ENCODE assay signal across 1 cellular context in the genomic region with DNA sequence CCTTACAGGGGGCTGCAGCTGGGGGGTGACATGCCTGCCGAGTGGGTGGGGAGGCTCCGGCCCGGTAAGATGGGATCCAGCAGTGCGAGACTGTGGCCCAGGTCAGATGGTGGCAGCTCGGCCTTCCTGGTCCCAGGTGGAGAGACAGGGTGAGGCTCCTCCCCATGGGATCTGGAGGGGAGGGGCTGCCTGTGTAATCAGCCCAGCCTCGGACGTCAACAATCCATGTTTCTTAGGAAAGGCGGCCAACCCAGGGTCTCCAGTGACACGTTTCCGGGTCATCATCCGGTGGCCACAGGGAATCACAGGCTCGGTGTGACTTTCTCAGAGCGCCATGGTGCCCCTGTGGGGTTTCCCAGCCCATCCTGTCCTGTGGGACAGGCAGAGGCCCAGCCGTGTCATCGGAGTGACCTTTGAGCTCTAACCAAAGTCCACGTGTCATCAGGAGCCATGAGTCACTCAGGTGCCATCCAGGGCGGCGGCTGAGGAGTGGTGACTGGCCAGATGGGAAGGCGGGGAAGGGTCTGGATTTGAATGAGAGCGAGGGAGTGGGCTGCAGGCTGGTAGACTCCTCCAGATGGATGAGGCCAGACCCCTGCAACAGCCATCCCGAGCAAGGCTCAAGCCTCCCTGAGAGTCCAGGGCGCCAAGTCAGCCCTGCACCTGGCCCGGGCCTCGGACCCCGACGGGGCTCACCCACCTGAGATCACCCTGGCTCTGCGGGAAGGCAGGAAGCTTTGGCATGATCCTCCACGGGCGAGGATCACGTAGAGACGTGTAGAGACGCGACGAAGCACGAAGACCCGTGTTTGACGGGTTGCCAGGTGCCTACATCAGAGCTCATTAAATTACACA.
A peak's percentile ranks its signal among the peaks of the same experiment; 100 is the strongest.
TF ChIP-seq lines count a peak whose summit lies in the region.

No MANE protein-coding gene starts in this region.

TF ChIP-seq in HepG2, 621 proteins besides CTCF, POLR2A, EP300 and RAD21 (continued from another document and continues in another):
- no peak; the same call in 1 of the 2 replicates for TF ChIP-seq ZNF589 (CRISPR knock-in tag; conservative IDR thresholded peaks at IDR 0.05)
- TF ChIP-seq ZNF644 (CRISPR knock-in tag; IDR thresholded peaks at IDR 0.05; ENCODE audit: low read depth) = peak; percentile 90
- no peak for TF ChIP-seq ZNF777 (CRISPR knock-in tag; IDR thresholded peaks at IDR 0.05)
- TF ChIP-seq TSC22D2 (CRISPR knock-in tag; IDR thresholded peaks at IDR 0.05; ENCODE audit: borderline replicate concordance) = 0 out of 2 replicates have a peak, but pooled peaks have one; percentile 42
- TF ChIP-seq ZBTB10 (CRISPR knock-in tag; IDR thresholded peaks at IDR 0.05; ENCODE audit: borderline replicate concordance) = 0 out of 2 replicates have a peak, but pooled peaks have one; percentile 66
- TF ChIP-seq ZNF746 (CRISPR knock-in tag; IDR thresholded peaks at IDR 0.05) = peak; percentile 92
- TF ChIP-seq HMGA1 (CRISPR knock-in tag; conservative IDR thresholded peaks at IDR 0.05) = no peak
- TF ChIP-seq THAP11 (CRISPR knock-in tag; IDR thresholded peaks at IDR 0.05) = peak; percentile 88
- no peak for TF ChIP-seq CHD4 (IDR thresholded peaks at IDR 0.05; ENCODE audit: borderline replicate concordance, low read length)
- TF ChIP-seq SYNCRIP (IDR thresholded peaks at IDR 0.05; ENCODE audit: insufficient read depth, low read depth, low read length) = no peak
- peak; percentile 79; the same call in 1 of the 2 replicates for TF ChIP-seq HINFP (CRISPR knock-in tag; IDR thresholded peaks at IDR 0.05; ENCODE audit: low read depth)
- peak; percentile 91 for TF ChIP-seq HNF1B (CRISPR knock-in tag; IDR thresholded peaks at IDR 0.05)
- TF ChIP-seq REL (CRISPR knock-in tag; conservative IDR thresholded peaks at IDR 0.05) = peak; percentile 61; the same call in 1 of the 2 replicates
- TF ChIP-seq ZNF326 (CRISPR knock-in tag; IDR thresholded peaks at IDR 0.05; ENCODE audit: borderline replicate concordance) = peak; percentile 68; the same call in 1 of the 2 replicates
- TF ChIP-seq PTBP1 (IDR thresholded peaks at IDR 0.05; ENCODE audit: low read depth, low read length, poor library complexity, severe bottlenecking) = no peak
- peak; percentile 85 for TF ChIP-seq RNF2 (conservative IDR thresholded peaks at IDR 0.05; ENCODE audit: low read depth)
- 0 out of 2 replicates have a peak, but pooled peaks have one; percentile 37 for TF ChIP-seq ONECUT2 (CRISPR knock-in tag; IDR thresholded peaks at IDR 0.05)
- TF ChIP-seq GATA4 (IDR thresholded peaks at IDR 0.05; ENCODE audit: borderline replicate concordance, low read depth) = 0 out of 2 replicates have a peak, but pooled peaks have one; percentile 44
- TF ChIP-seq ZNF317 (CRISPR knock-in tag; IDR thresholded peaks at IDR 0.05) = no peak; the same call in 1 of the 2 replicates
- peak; percentile 49; the same call in 1 of the 2 replicates for TF ChIP-seq SIX4 (CRISPR knock-in tag; IDR thresholded peaks at IDR 0.05)
- peak; percentile 79 for TF ChIP-seq PITX1 (CRISPR knock-in tag; IDR thresholded peaks at IDR 0.05)
- 0 out of 2 replicates have a peak, but pooled peaks have one; percentile 78 for TF ChIP-seq PCBP1 (IDR thresholded peaks at IDR 0.05; ENCODE audit: borderline replicate concordance, low read depth, low read length)
- peak; percentile 78 for TF ChIP-seq SRSF1 (optimal IDR thresholded peaks at IDR 0.05; ENCODE audit: low read depth, low read length)
- TF ChIP-seq ARNT2 (CRISPR knock-in tag; IDR thresholded peaks at IDR 0.05; ENCODE audit: low read depth) = no peak
- peak; percentile 88; the same call in 1 of the 2 replicates for TF ChIP-seq ZBTB20 (CRISPR knock-in tag; IDR thresholded peaks at IDR 0.05; ENCODE audit: borderline replicate concordance, low read depth)
- no peak for TF ChIP-seq SNAI1 (CRISPR knock-in tag; IDR thresholded peaks at IDR 0.05; ENCODE audit: borderline replicate concordance)
- TF ChIP-seq CBX5 (CRISPR knock-in tag; IDR thresholded peaks at IDR 0.05; ENCODE audit: borderline replicate concordance) = peak; percentile 60; the same call in 1 of the 2 replicates
- TF ChIP-seq, protein P1, sequence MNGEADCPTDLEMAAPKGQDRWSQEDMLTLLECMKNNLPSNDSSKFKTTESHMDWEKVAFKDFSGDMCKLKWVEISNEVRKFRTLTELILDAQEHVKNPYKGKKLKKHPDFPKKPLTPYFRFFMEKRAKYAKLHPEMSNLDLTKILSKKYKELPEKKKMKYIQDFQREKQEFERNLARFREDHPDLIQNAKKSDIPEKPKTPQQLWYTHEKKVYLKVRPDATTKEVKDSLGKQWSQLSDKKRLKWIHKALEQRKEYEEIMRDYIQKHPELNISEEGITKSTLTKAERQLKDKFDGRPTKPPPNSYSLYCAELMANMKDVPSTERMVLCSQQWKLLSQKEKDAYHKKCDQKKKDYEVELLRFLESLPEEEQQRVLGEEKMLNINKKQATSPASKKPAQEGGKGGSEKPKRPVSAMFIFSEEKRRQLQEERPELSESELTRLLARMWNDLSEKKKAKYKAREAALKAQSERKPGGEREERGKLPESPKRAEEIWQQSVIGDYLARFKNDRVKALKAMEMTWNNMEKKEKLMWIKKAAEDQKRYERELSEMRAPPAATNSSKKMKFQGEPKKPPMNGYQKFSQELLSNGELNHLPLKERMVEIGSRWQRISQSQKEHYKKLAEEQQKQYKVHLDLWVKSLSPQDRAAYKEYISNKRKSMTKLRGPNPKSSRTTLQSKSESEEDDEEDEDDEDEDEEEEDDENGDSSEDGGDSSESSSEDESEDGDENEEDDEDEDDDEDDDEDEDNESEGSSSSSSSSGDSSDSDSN (CRISPR knock-in tag; IDR thresholded peaks at IDR 0.05) = peak; percentile 75
- TF ChIP-seq KLF11 (CRISPR knock-in tag; IDR thresholded peaks at IDR 0.05) = peak; percentile 23; the same call in 1 of the 2 replicates
- peak; percentile 88 for TF ChIP-seq ZNF256 (CRISPR knock-in tag; conservative IDR thresholded peaks at IDR 0.05)
- peak; percentile 79 for TF ChIP-seq NR2F6 (IDR thresholded peaks at IDR 0.05)
- peak; percentile 89 for TF ChIP-seq NR2F6 (CRISPR knock-in tag; IDR thresholded peaks at IDR 0.05)
- TF ChIP-seq, protein P2, sequence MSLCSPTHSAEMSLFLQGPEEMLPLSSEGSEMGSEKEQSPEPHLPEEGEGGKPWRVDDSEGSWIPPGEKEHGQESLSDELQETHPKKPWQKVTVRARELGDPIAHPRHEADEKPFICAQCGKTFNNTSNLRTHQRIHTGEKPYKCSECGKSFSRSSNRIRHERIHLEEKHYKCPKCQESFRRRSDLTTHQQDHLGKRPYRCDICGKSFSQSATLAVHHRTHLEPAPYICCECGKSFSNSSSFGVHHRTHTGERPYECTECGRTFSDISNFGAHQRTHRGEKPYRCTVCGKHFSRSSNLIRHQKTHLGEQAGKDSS (CRISPR knock-in tag; IDR thresholded peaks at IDR 0.05; ENCODE audit: borderline replicate concordance, low read depth) = peak; percentile 87
- TF ChIP-seq ZGPAT (CRISPR knock-in tag; IDR thresholded peaks at IDR 0.05) = peak; percentile 87
- TF ChIP-seq ZNF350 (CRISPR knock-in tag; IDR thresholded peaks at IDR 0.05; ENCODE audit: borderline replicate concordance, low read depth) = peak; percentile 96
- TF ChIP-seq, protein P3, sequence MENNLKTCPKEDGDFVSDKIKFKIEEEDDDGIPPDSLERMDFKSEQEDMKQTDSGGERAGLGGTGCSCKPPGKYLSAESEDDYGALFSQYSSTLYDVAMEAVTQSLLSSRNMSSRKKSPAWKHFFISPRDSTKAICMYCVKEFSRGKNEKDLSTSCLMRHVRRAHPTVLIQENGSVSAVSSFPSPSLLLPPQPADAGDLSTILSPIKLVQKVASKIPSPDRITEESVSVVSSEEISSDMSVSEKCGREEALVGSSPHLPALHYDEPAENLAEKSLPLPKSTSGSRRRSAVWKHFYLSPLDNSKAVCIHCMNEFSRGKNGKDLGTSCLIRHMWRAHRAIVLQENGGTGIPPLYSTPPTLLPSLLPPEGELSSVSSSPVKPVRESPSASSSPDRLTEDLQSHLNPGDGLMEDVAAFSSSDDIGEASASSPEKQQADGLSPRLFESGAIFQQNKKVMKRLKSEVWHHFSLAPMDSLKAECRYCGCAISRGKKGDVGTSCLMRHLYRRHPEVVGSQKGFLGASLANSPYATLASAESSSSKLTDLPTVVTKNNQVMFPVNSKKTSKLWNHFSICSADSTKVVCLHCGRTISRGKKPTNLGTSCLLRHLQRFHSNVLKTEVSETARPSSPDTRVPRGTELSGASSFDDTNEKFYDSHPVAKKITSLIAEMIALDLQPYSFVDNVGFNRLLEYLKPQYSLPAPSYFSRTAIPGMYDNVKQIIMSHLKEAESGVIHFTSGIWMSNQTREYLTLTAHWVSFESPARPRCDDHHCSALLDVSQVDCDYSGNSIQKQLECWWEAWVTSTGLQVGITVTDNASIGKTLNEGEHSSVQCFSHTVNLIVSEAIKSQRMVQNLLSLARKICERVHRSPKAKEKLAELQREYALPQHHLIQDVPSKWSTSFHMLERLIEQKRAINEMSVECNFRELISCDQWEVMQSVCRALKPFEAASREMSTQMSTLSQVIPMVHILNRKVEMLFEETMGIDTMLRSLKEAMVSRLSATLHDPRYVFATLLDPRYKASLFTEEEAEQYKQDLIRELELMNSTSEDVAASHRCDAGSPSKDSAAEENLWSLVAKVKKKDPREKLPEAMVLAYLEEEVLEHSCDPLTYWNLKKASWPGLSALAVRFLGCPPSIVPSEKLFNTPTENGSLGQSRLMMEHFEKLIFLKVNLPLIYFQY (CRISPR knock-in tag; IDR thresholded peaks at IDR 0.05; ENCODE audit: borderline replicate concordance) = peak; percentile 68
- peak; percentile 39; the same call in 1 of the 2 replicates for TF ChIP-seq MAZ (IDR thresholded peaks at IDR 0.05; ENCODE audit: borderline replicate concordance, low read depth, low read length)
- peak; percentile 72; the same call in 1 of the 2 replicates for TF ChIP-seq MAZ (CRISPR knock-in tag; IDR thresholded peaks at IDR 0.05; ENCODE audit: low read depth)
- TF ChIP-seq ERF (CRISPR knock-in tag; IDR thresholded peaks at IDR 0.05) = peak; percentile 80
